Comparison of ENCODE assay signal across 8 cellular contexts in genomic region chr10:17607603-17608332, GRCh38. TPM values are rescaled to one million over a fixed set of nuclear protein-coding genes. Genes with fewer than 3 reads are reported as not detected.
A peak's percentile ranks its signal among the peaks of the same experiment; 100 is the strongest.
DNase-seq lines count a peak whose midpoint lies in the region; ATAC-seq lines count a peak whose summit lies in the region.

No MANE protein-coding gene starts in this region.

- ATAC-seq in GM19035 (IDR thresholded peaks at IDR 0.05; ENCODE audit: unreplicated experiment) (peak; percentile 74), HG03342 (IDR thresholded peaks at IDR 0.05; ENCODE audit: unreplicated experiment) (peak; percentile 85), memory B cell (ENCODE audit: low read depth) (peak; percentile 74), HG03571 (IDR thresholded peaks at IDR 0.05; ENCODE audit: unreplicated experiment) (no peak)

- no peak overlapping the region for H3K4me3 Mint-ChIP-seq in memory B cell

- H3K36me3 Mint-ChIP-seq in memory B cell, result no peaks in the 10 kb centered on the region

- no peak overlapping the region for H3K27ac Mint-ChIP-seq in memory B cell

- H3K27me3 Mint-ChIP-seq in memory B cell, result peaks cover 6% of the 10 kb centered on the region

- H3K9me3 Mint-ChIP-seq in memory B cell, result no peaks in the 10 kb centered on the region

- H3K4me1 Mint-ChIP-seq in memory B cell, result no peaks in the 10 kb centered on the region

- peak; percentile 43 for DNase-seq in NCI-H1436 (lab: John Stamatoyannopoulos, UW)
- no peak for DNase-seq in NCI-H1436 treated with DMSO at 0.1 percent for 48 hours (lab: John Stamatoyannopoulos, UW)
- DNase-seq in OCI-M1 (lab: John Stamatoyannopoulos, UW), result peak; percentile 80
- DNase-seq in dermis microvascular lymphatic vessel endothelial cell (ENCODE audit: low read depth in 2 of 2), result peak; percentile 65 to 77
- peak; percentile 16 to 41 for DNase-seq in memory B cell (ENCODE audit: low spot score in 2 of 2)

RNA-seq across cellular contexts. Expression of gene HACD1, which starts 9.4 kb away (rescaled TPM):
- total RNA-seq in dermis microvascular lymphatic vessel endothelial cell, result 12.9 and 19.3 TPM in 2 replicates

RNA-seq across cellular contexts. Expression of gene STAM, which starts 36.2 kb away (rescaled TPM):
- total RNA-seq in dermis microvascular lymphatic vessel endothelial cell, result 7.7 and 9.6 TPM in 2 replicates
